In genomic region chr6:13733178-13733851, GRCh38 we compare ENCODE assay signal across 8 cellular contexts. TPM values are rescaled to one million over a fixed set of nuclear protein-coding genes. Genes with fewer than 3 reads are reported as not detected.
DNase-seq lines count a peak whose midpoint lies in the region; TF ChIP-seq lines count a peak whose summit lies in the region.

No MANE protein-coding gene starts in this region.

- H3K27me3 Mint-ChIP-seq in endothelial cell (ENCODE audit: unreplicated experiment) = peaks cover 3% of the 10 kb centered on the region

- no peak for TF ChIP-seq POLR2A in erythroblast (IDR thresholded peaks at IDR 0.05; ENCODE audit: low read length)

- peak overlapping the region; percentile 16 for H2AFZ ChIP-seq in ACC112 (ENCODE audit: low read length, unreplicated experiment)

- no peaks in the 10 kb centered on the region for H3K27me3 ChIP-seq in ACC112 (ENCODE audit: insufficient read depth, low read length)

- H3K27ac ChIP-seq in ACC112 (ENCODE audit: low read depth, low read length) (no peak overlapping the region), coronary artery (no peak overlapping the region)

- TF ChIP-seq CTCF in coronary artery (IDR thresholded peaks at IDR 0.05) (no peak), endothelial cell (IDR thresholded peaks at IDR 0.05; ENCODE audit: unreplicated experiment) (no peak)

- H3K27ac Mint-ChIP-seq in endothelial cell (ENCODE audit: unreplicated experiment) = no peak overlapping the region

- peaks cover 8% of the 10 kb centered on the region for H3K4me1 ChIP-seq in ACC112 (ENCODE audit: control insufficient read depth, insufficient read depth, low read length, unreplicated experiment)

- H3K4me3 ChIP-seq in ACC112 (ENCODE audit: low read depth, low read length) (peak overlapping the region; percentile 60), coronary artery (peak overlapping the region; percentile 63)

- no peak overlapping the region for H3K4me3 Mint-ChIP-seq in endothelial cell (ENCODE audit: unreplicated experiment)

- DNase-seq in NCI-H2029 treated with DMSO at 0.1 percent for 48 hours (lab: John Stamatoyannopoulos, UW) (peak; percentile 91), coronary artery (ENCODE audit: low spot score) (no peak), mucosa of gallbladder (ENCODE audit: low spot score) (peak; percentile 75), erythroblast (lab: John Stamatoyannopoulos, UW) (no peak), COR-L47 (lab: John Stamatoyannopoulos, UW) (no peak), AML-193 (lab: John Stamatoyannopoulos, UW) (no peak), endothelial cell (ENCODE audit: low spot score) (no peak)

- H3K4me1 Mint-ChIP-seq in endothelial cell (ENCODE audit: unreplicated experiment) = no peaks in the 10 kb centered on the region

- H3K36me3 ChIP-seq in ACC112 (ENCODE audit: insufficient read depth, low read length) = no peaks in the 10 kb centered on the region

- no peaks in the 10 kb centered on the region for H3K9me3 Mint-ChIP-seq in endothelial cell (ENCODE audit: unreplicated experiment)

- no peaks in the 10 kb centered on the region for H3K36me3 Mint-ChIP-seq in endothelial cell (ENCODE audit: low read depth, unreplicated experiment)

- no peaks in the 10 kb centered on the region for H3K79me2 ChIP-seq in ACC112 (ENCODE audit: control insufficient read depth, insufficient read depth, low read length, unreplicated experiment)

RNA-seq across cellular contexts. Expression of gene RANBP9, which starts 21.7 kb away (rescaled TPM):
- total RNA-seq in mucosa of gallbladder (43.6 TPM), endothelial cell (ENCODE audit: unreplicated experiment) (64.7 TPM)

Comparison
In these comparisons a context has a peak if more than half of its experiments do, and no peak if none do; other contexts are left out.
1. DNase-seq: peak in NCI-H2029 treated with DMSO at 0.1 percent for 48 hours (single experiment) and mucosa of gallbladder (single experiment); none in coronary artery (single experiment), erythroblast (0 of 2), COR-L47 (single experiment), AML-193 (0 of 2) and endothelial cell (single experiment).